In the genomic region with DNA sequence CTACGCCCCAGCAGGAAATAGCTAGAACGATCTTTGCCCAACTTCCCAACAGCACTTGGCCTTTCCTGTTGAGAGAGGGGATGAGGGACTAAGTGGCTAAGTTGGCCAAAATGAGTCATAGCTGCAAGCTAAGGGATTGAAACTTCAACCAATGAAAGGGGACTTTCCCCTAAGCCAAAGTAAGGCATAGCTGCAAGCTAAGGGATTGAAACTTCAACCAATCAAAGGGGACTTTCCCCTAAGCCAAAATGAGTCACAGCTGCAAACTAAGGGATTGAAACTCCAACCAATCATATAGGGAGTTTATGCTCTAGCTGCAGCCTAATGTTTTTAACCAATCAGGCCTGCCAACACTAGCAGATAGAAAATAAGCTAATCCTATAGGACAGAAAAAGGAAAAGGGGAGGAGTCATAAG, we compare ENCODE assay signal across 1 cellular context.
TF ChIP-seq lines count a peak whose summit lies in the region.

No MANE protein-coding gene starts in this region.

TF ChIP-seq in IMR-90, 13 proteins besides CTCF, POLR2A, EP300 and RAD21 (continued from another document):
- TF ChIP-seq SMC3 (IDR thresholded peaks at IDR 0.05; ENCODE audit: low read depth, low read length) = no peak
- TF ChIP-seq MAFK (IDR thresholded peaks at IDR 0.05; ENCODE audit: low read depth, low read length) = no peak
- no peak for TF ChIP-seq FOS (IDR thresholded peaks at IDR 0.05; ENCODE audit: low read depth, low read length)
- TF ChIP-seq BHLHE40 (IDR thresholded peaks at IDR 0.05; ENCODE audit: low read depth, low read length) = no peak
TF ChIP-seq in IMR-90: peak in this region for 0.
